ENCODE assay signal across 18 cellular contexts in the genomic region with DNA sequence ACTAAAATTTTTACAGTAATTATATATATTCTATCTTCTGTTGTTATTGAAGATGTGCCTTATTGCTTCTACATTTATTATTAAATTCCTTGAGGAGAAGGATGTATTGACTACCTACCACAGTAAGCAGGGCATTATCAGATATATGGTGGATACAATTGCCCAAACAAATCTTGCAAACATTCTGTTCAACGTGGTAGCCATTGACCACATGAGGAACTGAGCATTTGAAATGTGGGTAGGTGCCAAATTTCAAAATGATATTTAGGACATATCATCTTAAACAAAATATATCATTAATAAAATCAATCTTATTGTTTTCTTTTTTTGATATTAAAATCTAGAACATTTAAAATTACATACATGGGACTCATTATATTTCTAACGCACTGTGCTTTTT. TPM values are rescaled to one million over a fixed set of nuclear protein-coding genes. Genes with fewer than 3 reads are reported as not detected.
A peak's percentile ranks its signal among the peaks of the same experiment; 100 is the strongest.
DNase-seq lines count a peak whose midpoint lies in the region; ATAC-seq, FAIRE-seq and TF ChIP-seq lines count a peak whose summit lies in the region.
"Had no signal": no experiment of that assay in that cellular context is flagged by ENCODE, and none has a peak within 500 bp of the region (broad histone marks: within the 10 kb centered on the region; RNA-seq: fewer than 3 reads in every experiment).

No MANE protein-coding gene starts in this region.

- no peak overlapping the region for H3K4me3 ChIP-seq in small intestine (ENCODE audit: low read depth in 1 of 2, low read length in 2 of 2)
- H3K4me3 ChIP-seq: BLaER1 treated with 17β-estradiol and CSF1 and Interleukin-3, amounts not matched to agents 10 nM and 100 nM; skin epidermis had no signal

- H3K27ac ChIP-seq in small intestine (ENCODE audit: low read depth in 1 of 2, low read length in 1 of 2) = no peak overlapping the region
- H3K27ac ChIP-seq: BLaER1 treated with 17β-estradiol and CSF1 and Interleukin-3, amounts not matched to agents 10 nM and 100 nM; skin epidermis had no signal

- no peak for FAIRE-seq in small intestine (lab: Jason Lieb, UNC)
- FAIRE-seq: H1 had no signal

- 59 to 71% (median 67%) methylated on average over 2 of the region's 2 CpGs for WGBS in small intestine, 3 donors

- H3K27ac Mint-ChIP-seq in memory B cell = no peak overlapping the region
- H3K27ac Mint-ChIP-seq: activated naive CD8-positive, alpha-beta T cell had no signal

- no peaks in the 10 kb centered on the region for H3K27me3 ChIP-seq in small intestine (ENCODE audit: control insufficient read depth in 2 of 2, insufficient read depth in 2 of 2, low read length in 2 of 2)
- H3K27me3 ChIP-seq: BLaER1 treated with 17β-estradiol and CSF1 and Interleukin-3, amounts not matched to agents 10 nM and 100 nM had no signal

- no peaks in the 10 kb centered on the region for H3K9me3 Mint-ChIP-seq in memory B cell

- no peaks in the 10 kb centered on the region for H3K9me3 ChIP-seq in small intestine (ENCODE audit: control insufficient read depth, low read depth)
- H3K9me3 ChIP-seq: BLaER1 treated with 17β-estradiol and CSF1 and Interleukin-3, amounts not matched to agents 10 nM and 100 nM had no signal

- no peaks in the 10 kb centered on the region for H3K4me1 ChIP-seq in small intestine (ENCODE audit: control insufficient read depth in 2 of 2, insufficient read depth in 1 of 2, low read depth in 1 of 2, low read length in 1 of 2)

- TF ChIP-seq CTCF in GM20000 (IDR thresholded peaks at IDR 0.05; ENCODE audit: extremely low read depth, missing control alignments) = no peak

- ATAC-seq in GM19328 (IDR thresholded peaks at IDR 0.05; ENCODE audit: unreplicated experiment) (peak; percentile 38), HG02588 (IDR thresholded peaks at IDR 0.05; ENCODE audit: unreplicated experiment) (peak; percentile 31), HG03280 (IDR thresholded peaks at IDR 0.05; ENCODE audit: unreplicated experiment) (peak; percentile 39), memory B cell (ENCODE audit: low read depth) (peak; percentile 56)
- ATAC-seq: activated CD4-positive, CD25-positive, alpha-beta regulatory T cell treated with anti-CD3 and anti-CD28 coated beads, Interleukin-2, amount 50 U/mL, for 24 hours had no signal

- peaks cover 10% of the 10 kb centered on the region for H3K27me3 Mint-ChIP-seq in memory B cell
- H3K27me3 Mint-ChIP-seq: activated naive CD8-positive, alpha-beta T cell had no signal

- H3K4me1 Mint-ChIP-seq in memory B cell = peaks cover 27% of the 10 kb centered on the region

- DNase-seq in memory B cell (ENCODE audit: low spot score in 2 of 2) = no peak
- DNase-seq in NCI-H2081 treated with DMSO at 0.1 percent for 48 hours (lab: John Stamatoyannopoulos, UW) = no peak
- DNase-seq in glomerular visceral epithelial cell (ENCODE audit: extremely low spot score) = no peak
- DNase-seq in small intestine = no peak
- no peak for DNase-seq in GM20000 (ENCODE audit: low spot score)
- DNase-seq: activated CD8-positive, alpha-beta memory T cell treated with anti-CD3 and anti-CD28 coated beads, Interleukin-2, amount 50 U/mL, for 48 hours; islet precursor cell; midbrain; NCI-H2171; SW 1271 had no signal

- no peaks in the 10 kb centered on the region for H3K36me3 Mint-ChIP-seq in memory B cell
- H3K36me3 Mint-ChIP-seq: activated naive CD8-positive, alpha-beta T cell had no signal

- H3K4me3 Mint-ChIP-seq in memory B cell = no peak overlapping the region
- H3K4me3 Mint-ChIP-seq: activated naive CD8-positive, alpha-beta T cell had no signal

- no peaks in the 10 kb centered on the region for H3K36me3 ChIP-seq in small intestine (ENCODE audit: control insufficient read depth in 2 of 2, insufficient read depth in 2 of 2, low read length in 2 of 2)
- H3K36me3 ChIP-seq: BLaER1 treated with 17β-estradiol and CSF1 and Interleukin-3, amounts not matched to agents 10 nM and 100 nM had no signal

RNA-seq across cellular contexts. Expression of a gene that starts 11.1 kb away (rescaled TPM):
- under 1 TPM in 2 of 3 donors, not detected in 1; 0.27 to 0.60 TPM for polyA plus RNA-seq in small intestine

RNA-seq across cellular contexts. Expression of a gene that starts 46.5 kb away (rescaled TPM):
- polyA plus RNA-seq in small intestine = under 1 TPM in 1 of 3 donors, not detected in 2; 0.54 TPM
